ENCODE assay signal across 13 cellular contexts in the genomic region with DNA sequence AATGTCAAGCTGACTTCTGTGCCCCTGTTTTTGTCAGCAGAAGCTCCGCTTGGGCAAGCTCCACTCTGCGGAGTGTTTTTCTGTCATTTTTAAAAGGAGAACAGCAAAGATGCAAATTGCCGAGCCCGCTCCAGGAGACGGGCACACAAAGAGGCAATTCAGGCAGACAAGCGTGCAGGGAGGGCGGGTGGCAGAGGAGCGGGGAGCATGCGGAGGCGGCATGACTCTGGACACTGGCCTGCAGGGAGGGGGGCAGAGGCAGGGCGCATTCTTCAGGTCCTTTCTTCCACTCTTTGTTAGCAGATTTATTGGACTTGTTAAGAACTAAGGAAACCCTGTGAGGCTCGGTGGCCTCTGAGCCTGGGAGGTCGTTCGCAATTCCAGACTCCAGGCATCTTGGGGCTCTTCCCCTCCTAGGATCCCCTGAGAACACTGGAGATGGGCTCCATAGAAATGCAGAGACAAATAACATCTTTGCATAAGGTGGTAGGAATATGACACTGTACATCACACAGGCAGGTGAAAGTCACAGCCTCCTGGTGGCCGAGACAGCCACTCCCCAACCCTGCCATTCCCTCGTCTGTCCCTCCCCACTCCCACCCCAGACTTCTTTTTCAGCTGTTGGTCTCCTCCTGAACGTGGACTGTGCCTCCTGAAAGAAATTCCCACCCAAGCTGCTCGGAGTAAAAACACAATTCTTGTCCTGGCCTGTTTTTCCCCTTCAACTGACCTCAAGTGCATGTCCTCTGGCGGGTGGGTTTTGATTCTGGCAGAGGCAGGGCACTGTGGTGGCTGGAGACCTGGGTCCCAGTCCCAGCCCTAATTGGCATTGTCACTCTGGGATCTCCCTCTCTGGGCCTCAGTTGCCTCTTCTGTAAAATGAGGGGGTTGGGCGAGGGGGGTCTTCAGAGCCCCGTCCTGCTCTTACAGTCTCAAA.
DNase-seq lines count a peak whose midpoint lies in the region; FAIRE-seq and TF ChIP-seq lines count a peak whose summit lies in the region.
"Had no signal": no experiment of that assay in that cellular context is flagged by ENCODE, and none has a peak within 500 bp of the region (broad histone marks: within the 10 kb centered on the region; RNA-seq: fewer than 3 reads in every experiment).

No MANE protein-coding gene starts in this region.

- no peak overlapping the region for H2AK5ac ChIP-seq in H9 (ENCODE audit: insufficient read length, low read length)

- no TSS peak for BruUV-seq in PC-9 (replicated peaks; lab: Mats Ljungman, UMichigan)

- H3K27me3 ChIP-seq in H9 (ENCODE audit: insufficient read depth, low read length) (no peaks in the 10 kb centered on the region), astrocyte (ENCODE audit: insufficient read depth, low read length) (no peaks in the 10 kb centered on the region), PC-9 (ENCODE audit: insufficient read depth, low read depth) (peaks cover 16% of the 10 kb centered on the region), transverse colon (no peaks in the 10 kb centered on the region)
- no peaks in the 10 kb centered on the region for H3K27me3 ChIP-seq in CD4-positive, alpha-beta memory T cell (ENCODE audit: insufficient read depth, low read length)

- no peak overlapping the region for H3K14ac ChIP-seq in H9 (ENCODE audit: insufficient read depth, low read length)

- H2BK12ac ChIP-seq in H9 (ENCODE audit: insufficient read length, low read depth, low read length), result no peak overlapping the region

- no peak overlapping the region for H2BK20ac ChIP-seq in H9 (ENCODE audit: low read depth, low read length, poor library complexity, severe bottlenecking)

- WGBS in H9 (ENCODE audit: extremely low coverage, insufficient read length, low lambda C conversion rate), result no CpG with 5 or more reads among the region's 21 CpGs
- WGBS in transverse colon (ENCODE audit: low coverage in 1 of 2), 2 donors, result 29 to 35% methylated on average over 13 to 21 of the region's 21 CpGs

- intact Hi-C loops in kidney (cut with DNase I), result no loop called here
- intact Hi-C loops in PC-9 (cut with micrococcal nuclease; ENCODE audit: unreplicated experiment), result no loop called here
- intact Hi-C loops in CD4-positive, alpha-beta memory T cell (cut with micrococcal nuclease), result no loop called here
- intact Hi-C loops in transverse colon (cut with DNase I; ENCODE audit: low total_unique reads), result no loop called here

- H3K4me2 ChIP-seq in H9 (ENCODE audit: insufficient read depth, insufficient read length, low read length) (no peak overlapping the region), astrocyte (ENCODE audit: low read length) (peak overlapping the region; percentile 63), PC-9 (no peak overlapping the region)

- H3K9me3 Mint-ChIP-seq in H9 (peaks cover 10 to 11% of the 10 kb centered on the region in 2 experiments), astrocyte (ENCODE audit: unreplicated experiment) (no peaks in the 10 kb centered on the region)
- H3K9me3 Mint-ChIP-seq in CD4-positive, alpha-beta memory T cell, result peaks cover 0 to 8% (median 4%) of the 10 kb centered on the region in 8 donors

- FAIRE-seq in astrocyte (lab: Jason Lieb, UNC) (no peak), kidney (lab: Jason Lieb, UNC) (no peak)

- no peak overlapping the region for H4K5ac ChIP-seq in H9 (ENCODE audit: insufficient read length, low read depth, low read length)

- H3K36me3 ChIP-seq in astrocyte (ENCODE audit: insufficient read depth, low read length) (no peaks in the 10 kb centered on the region), kidney (ENCODE audit: control insufficient read depth in 1 of 2, insufficient read depth in 2 of 2, low read length in 2 of 2) (no peaks in the 10 kb centered on the region), PC-9 (ENCODE audit: low read depth) (no peaks in the 10 kb centered on the region), transverse colon (no peaks in the 10 kb centered on the region)
- no peaks in the 10 kb centered on the region for H3K36me3 ChIP-seq in CD4-positive, alpha-beta memory T cell (ENCODE audit: insufficient read depth, low read length)
- H3K36me3 ChIP-seq: heart left ventricle, thoracic aorta had no signal

- POLR2A ChIA-PET in PC-9 (lab: Charles Lee; ENCODE audit: unreplicated experiment), result no interaction called here
- POLR2A ChIA-PET in CD4-positive, alpha-beta memory T cell (lab: Charles Lee; ENCODE audit: partially characterized antibody), result no interaction called here

- CTCF ChIA-PET in PC-9 (lab: Charles Lee), result no interaction called here
- CTCF ChIA-PET in CD4-positive, alpha-beta memory T cell (lab: Charles Lee; ENCODE audit: partially characterized antibody), result no interaction called here

- no peak overlapping the region for H2BK5ac ChIP-seq in H9 (ENCODE audit: insufficient read length, low read length)

- no peak overlapping the region for H3K18ac ChIP-seq in H9 (ENCODE audit: insufficient read length, low read depth, low read length)

- H3K79me1 ChIP-seq in H9 (ENCODE audit: insufficient read depth, low read depth, low read length, poor library complexity, severe bottlenecking), result no peaks in the 10 kb centered on the region

- H3K36me3 Mint-ChIP-seq in H9 (ENCODE audit: insufficient read depth in 1 of 3, low read depth in 3 of 3), result peaks cover 0 to 12% (median 2%) of the 10 kb centered on the region in 3 experiments; a peak in 4 of 7 replicates
- no peaks in the 10 kb centered on the region for H3K36me3 Mint-ChIP-seq in astrocyte (ENCODE audit: low read depth, unreplicated experiment)
- H3K36me3 Mint-ChIP-seq in CD4-positive, alpha-beta memory T cell, result no peaks in the 10 kb centered on the region
- H3K36me3 Mint-ChIP-seq: activated naive CD8-positive, alpha-beta T cell had no signal

- H3K4ac ChIP-seq in H9 (ENCODE audit: low read depth, low read length), result no peak overlapping the region

- no peaks in the 10 kb centered on the region for H4K20me1 ChIP-seq in H9 (ENCODE audit: control insufficient read depth, insufficient read depth, insufficient read length)
- H4K20me1 ChIP-seq in astrocyte (ENCODE audit: insufficient read depth, low read length), result no peaks in the 10 kb centered on the region
- no peaks in the 10 kb centered on the region for H4K20me1 ChIP-seq in PC-9 (ENCODE audit: insufficient read depth)

- no peak for TF ChIP-seq POLR2A in transverse colon (IDR thresholded peaks at IDR 0.05)

- no peak overlapping the region for H3K56ac ChIP-seq in H9 (ENCODE audit: insufficient read length, low read depth, low read length)

- H3K27ac ChIP-seq in H9 (ENCODE audit: insufficient read length, low read depth, low read length) (no peak overlapping the region), astrocyte (ENCODE audit: low read depth, low read length) (no peak overlapping the region), kidney (ENCODE audit: low read depth in 2 of 2, low read length in 2 of 2) (peak overlapping the region in 1 of 2 donors; percentile 59), PC-9 (no peak overlapping the region), transverse colon (no peak overlapping the region)
- no peak overlapping the region for H3K27ac ChIP-seq in CD4-positive, alpha-beta memory T cell (ENCODE audit: low read depth, low read length)
- H3K27ac ChIP-seq: heart left ventricle, thoracic aorta had no signal

- H3K27ac Mint-ChIP-seq in H9 (peak overlapping the region; percentile 0 to 78 (median 51); a peak in 4 of 7 replicates), astrocyte (ENCODE audit: unreplicated experiment) (no peak overlapping the region)
- no peak overlapping the region for H3K27ac Mint-ChIP-seq in CD4-positive, alpha-beta memory T cell
- H3K27ac Mint-ChIP-seq: activated naive CD8-positive, alpha-beta T cell had no signal

- no peaks in the 10 kb centered on the region for H3K23me2 ChIP-seq in H9 (ENCODE audit: insufficient read length, low read depth, low read length, poor library complexity, severe bottlenecking)

- H3K23ac ChIP-seq in H9 (ENCODE audit: insufficient read length, low read depth, low read length), result no peak overlapping the region

- no peaks in the 10 kb centered on the region for H3K9me2 ChIP-seq in PC-9 (ENCODE audit: insufficient read depth)

- peak overlapping the region; percentile 40 to 54; a peak in 4 of 5 replicates for H3K4me3 Mint-ChIP-seq in H9
- peak overlapping the region; percentile 11 for H3K4me3 Mint-ChIP-seq in astrocyte (ENCODE audit: unreplicated experiment)
- no peak overlapping the region for H3K4me3 Mint-ChIP-seq in CD4-positive, alpha-beta memory T cell
- H3K4me3 Mint-ChIP-seq: activated naive CD8-positive, alpha-beta T cell had no signal

- no peak overlapping the region for H3T11ph ChIP-seq in H9 (ENCODE audit: low read length)

- peak; percentile 39 for DNase-seq in H9
- no peak for DNase-seq in astrocyte (ENCODE audit: low read depth)
- DNase-seq in kidney, result peak; percentile 76
- DNase-seq in putamen (ENCODE audit: low spot score), result peak; percentile 81
- no peak for DNase-seq in PC-9
- no peak for DNase-seq in CD4-positive, alpha-beta memory T cell
- DNase-seq in SHP77 (lab: John Stamatoyannopoulos, UW), result no peak
- no peak for DNase-seq in transverse colon
- DNase-seq: activated CD8-positive, alpha-beta memory T cell treated with anti-CD3 and anti-CD28 coated beads for 24 hours; heart left ventricle; T-helper 1 cell had no signal

- no peak overlapping the region for H2AFZ ChIP-seq in H9 (ENCODE audit: low read length)
- peak overlapping the region; percentile 45 for H2AFZ ChIP-seq in astrocyte (ENCODE audit: low read depth, low read length)
- no peak overlapping the region for H2AFZ ChIP-seq in PC-9

- H3K27me3 Mint-ChIP-seq in H9 (ENCODE audit: low read depth) (peaks cover 25% of the 10 kb centered on the region), astrocyte (ENCODE audit: low read depth, unreplicated experiment) (peaks cover 20% of the 10 kb centered on the region)
- peaks cover 9 to 18% of the 10 kb centered on the region in 2 donors for H3K27me3 Mint-ChIP-seq in CD4-positive, alpha-beta memory T cell

- H4K8ac ChIP-seq in H9 (replicated peaks; ENCODE audit: insufficient read length, low read depth, low read length), result no peak overlapping the region

- peaks cover 28 to 30% of the 10 kb centered on the region in 2 experiments for H3K4me1 Mint-ChIP-seq in H9
- peaks cover 20% of the 10 kb centered on the region for H3K4me1 Mint-ChIP-seq in astrocyte (ENCODE audit: low read depth, unreplicated experiment)
- H3K4me1 Mint-ChIP-seq in CD4-positive, alpha-beta memory T cell, result no peaks in the 10 kb centered on the region

- no peaks in the 10 kb centered on the region for H3F3A ChIP-seq in PC-9 (ENCODE audit: insufficient read depth, low read depth)

- H3K4me1 ChIP-seq in H9 (ENCODE audit: insufficient read depth, low read length) (peaks cover 6% of the 10 kb centered on the region; the same call in 1 of the 2 replicates), astrocyte (ENCODE audit: insufficient read depth, low read length) (no peaks in the 10 kb centered on the region), kidney (ENCODE audit: control insufficient read depth in 1 of 2, insufficient read depth in 1 of 2, low read depth in 1 of 2, low read length in 2 of 2) (peaks cover 0 to 3% of the 10 kb centered on the region in 2 donors), PC-9 (replicated peaks; ENCODE audit: insufficient read depth) (no peaks in the 10 kb centered on the region), transverse colon (no peaks in the 10 kb centered on the region)
- H3K4me1 ChIP-seq in CD4-positive, alpha-beta memory T cell (ENCODE audit: insufficient read depth, low read length), result no peaks in the 10 kb centered on the region
- H3K4me1 ChIP-seq: heart left ventricle had no signal

- H2BK120ac ChIP-seq in H9 (ENCODE audit: low read depth, low read length, poor library complexity, severe bottlenecking), result no peak overlapping the region

- no peak overlapping the region for H2BK15ac ChIP-seq in H9 (ENCODE audit: low read depth, low read length)

- peaks cover 9% of the 10 kb centered on the region for H3K9me3 ChIP-seq in H9 (ENCODE audit: control insufficient read depth, low read depth, low read length)
- H3K9me3 ChIP-seq in astrocyte (ENCODE audit: insufficient read depth, low read depth, low read length), result peaks cover 5% of the 10 kb centered on the region
- H3K9me3 ChIP-seq in kidney (ENCODE audit: control insufficient read depth in 1 of 2, low read length in 2 of 2), result no peaks in the 10 kb centered on the region
- no peaks in the 10 kb centered on the region for H3K9me3 ChIP-seq in PC-9 (ENCODE audit: insufficient read depth, low read depth)
- H3K9me3 ChIP-seq in CD4-positive, alpha-beta memory T cell (ENCODE audit: control insufficient read depth in 1 of 2, low read length in 2 of 2), result no peaks in the 10 kb centered on the region
- H3K9me3 ChIP-seq in transverse colon, result no peaks in the 10 kb centered on the region
- H3K9me3 ChIP-seq: thoracic aorta had no signal

- no peak overlapping the region for H4K91ac ChIP-seq in H9 (ENCODE audit: insufficient read length, low read depth, low read length)

- no peak overlapping the region for H3K4me3 ChIP-seq in astrocyte (ENCODE audit: insufficient read depth, low read depth, low read length)
- peak overlapping the region; percentile 11 to 29 for H3K4me3 ChIP-seq in kidney (ENCODE audit: low read length in 2 of 2)
- H3K4me3 ChIP-seq in PC-9, result no peak overlapping the region
- no peak overlapping the region for H3K4me3 ChIP-seq in CD4-positive, alpha-beta memory T cell (ENCODE audit: low read length in 2 of 2)
- no peak overlapping the region for H3K4me3 ChIP-seq in transverse colon
- H3K4me3 ChIP-seq: heart left ventricle, thoracic aorta had no signal

- in situ Hi-C loops in transverse colon (cut with MboI; ENCODE audit: low pct_ligation_motif_present in 1 of 4, low pct_unique_long_range_greater_than_20kb in 1 of 4, low sequenced_read_pairs in 3 of 4), result no loop called here

- H3K79me2 ChIP-seq in H9 (ENCODE audit: insufficient read depth, low read length) (no peaks in the 10 kb centered on the region), astrocyte (ENCODE audit: insufficient read depth, low read length) (no peaks in the 10 kb centered on the region), PC-9 (ENCODE audit: low read depth) (no peaks in the 10 kb centered on the region)

- TF ChIP-seq EP300 in transverse colon (IDR thresholded peaks at IDR 0.05; ENCODE audit: low read depth), result no peak

- H3K9ac ChIP-seq in H9 (ENCODE audit: extremely low read depth, insufficient read length, low read length) (no peak overlapping the region), astrocyte (ENCODE audit: low read length) (no peak overlapping the region), kidney (ENCODE audit: low read length in 2 of 2) (no peak overlapping the region)

- peak; percentile 25; the same call in 1 of the 3 replicates for TF ChIP-seq CTCF in H9 (conservative IDR thresholded peaks at IDR 0.05)
- no peak for TF ChIP-seq CTCF in astrocyte (IDR thresholded peaks at IDR 0.05; ENCODE audit: insufficient read depth, low read depth, low read length)
- no peak for TF ChIP-seq CTCF in kidney (IDR thresholded peaks at IDR 0.05; ENCODE audit: borderline replicate concordance, extremely low read depth, insufficient read depth)
- TF ChIP-seq CTCF in PC-9 (conservative IDR thresholded peaks at IDR 0.05), result no peak
- TF ChIP-seq CTCF in transverse colon (IDR thresholded peaks at IDR 0.05), result no peak

Comparison
In these comparisons a context has a peak if more than half of its experiments do, and no peak if none do; other contexts are left out.
1. DNase-seq: peak in H9 (single experiment), kidney (single experiment) and putamen (single experiment); none in astrocyte (single experiment), PC-9 (0 of 2), CD4-positive, alpha-beta memory T cell (0 of 5), SHP77 (0 of 2) and transverse colon (single experiment).
2. H3K27ac Mint-ChIP-seq: peak in H9 (3 of 3); none in astrocyte (single experiment) and CD4-positive, alpha-beta memory T cell (0 of 7).
3. H3K4me3 Mint-ChIP-seq: peak in H9 (2 of 2) and astrocyte (single experiment); none in CD4-positive, alpha-beta memory T cell (0 of 8).
4. H3K4me3 ChIP-seq: peak in kidney (2 of 2); none in astrocyte (single experiment), PC-9 (single experiment), CD4-positive, alpha-beta memory T cell (0 of 2) and transverse colon (0 of 4).